ENCODE assay signal across 18 cellular contexts in genomic region chr16:82264781-82265180, GRCh38.
DNase-seq lines count a peak whose midpoint lies in the region; FAIRE-seq lines count a peak whose summit lies in the region.
"Had no signal": no experiment of that assay in that cellular context is flagged by ENCODE, and none has a peak within 500 bp of the region (broad histone marks: within the 10 kb centered on the region; RNA-seq: fewer than 3 reads in every experiment).

No MANE protein-coding gene starts in this region.

- no peak for FAIRE-seq in urothelium cell line (lab: Jason Lieb, UNC)
- FAIRE-seq: G401.6, GM12892, GM19239, K562 had no signal

- DNase-seq in NCI-H1417 (lab: John Stamatoyannopoulos, UW) (peak in 2 of 3 experiments; percentile 6 to 71), NCI-H1417 treated with DMSO at 0.1 percent for 48 hours (lab: John Stamatoyannopoulos, UW) (no peak), NCI-H526 treated with DMSO at 0.1 percent for 48 hours (lab: John Stamatoyannopoulos, UW) (peak; percentile 40), inferior parietal cortex (ENCODE audit: extremely low spot score) (peak; percentile 6), epidermal melanocyte (ENCODE audit: insufficient read length, low spot score) (no peak), urothelium cell line (ENCODE audit: low spot score) (no peak)
- no peak for DNase-seq in activated effector memory CD4-positive, alpha-beta T cell treated with anti-CD3 and anti-CD28 coated beads, Interleukin-2, amount 50 U/mL, for 16 hours
- DNase-seq: 8988T; ACHN; Calu3; CD4-positive, alpha-beta T cell; DMS 273 treated with DMSO at 0.1 percent for 48 hours; EL; HCEC 1CT had no signal

Comparison
In these comparisons a context has a peak if more than half of its experiments do, and no peak if none do; other contexts are left out.
1. DNase-seq: peak in NCI-H1417 (2 of 3), NCI-H526 treated with DMSO at 0.1 percent for 48 hours (single experiment) and inferior parietal cortex (single experiment); none in NCI-H1417 treated with DMSO at 0.1 percent for 48 hours (single experiment), activated effector memory CD4-positive, alpha-beta T cell treated with anti-CD3 and anti-CD28 coated beads, Interleukin-2, amount 50 U/mL, for 16 hours (single experiment), epidermal melanocyte (single experiment) and urothelium cell line (single experiment).